Comparison of ENCODE assay signal across 23 cellular contexts in genomic region chr4:71599588-71599987, GRCh38.
"Had no signal": no experiment of that assay in that cellular context is flagged by ENCODE, and none has a peak within 500 bp of the region (broad histone marks: within the 10 kb centered on the region; RNA-seq: fewer than 3 reads in every experiment).

No MANE protein-coding gene starts in this region.

- FAIRE-seq: kidney, urothelium cell line had no signal

- ATAC-seq: heart right ventricle; mucosa of descending colon; naive thymus-derived CD8-positive, alpha-beta T cell; right cardiac atrium; sciatic nerve; stimulated activated effector memory CD8-positive, alpha-beta T cell treated with anti-CD3 and anti-CD28 coated beads, Interleukin-12 subunit alpha, Interleukin-12 subunit beta, amount 100 ng/mL, for 72 hours; upper lobe of right lung had no signal

- H3K9me3 ChIP-seq: heart right ventricle, left ventricle myocardium inferior, mucosa of descending colon, spleen, suprapubic skin, thoracic aorta, tibial artery, upper lobe of right lung had no signal

- H3K79me2 ChIP-seq: parathyroid adenoma had no signal

- H3K9ac ChIP-seq: parathyroid adenoma had no signal

- H2AFZ ChIP-seq: parathyroid adenoma had no signal

- H3K27ac ChIP-seq: heart right ventricle, left ventricle myocardium inferior, parathyroid adenoma, skin epidermis, spleen, suprapubic skin, thoracic aorta, tibial artery, upper lobe of right lung had no signal

- H3K4me1 ChIP-seq: heart right ventricle, left ventricle myocardium inferior, parathyroid adenoma, spleen, suprapubic skin, tibial artery, upper lobe of right lung had no signal

- DNase-seq: heart right ventricle; hippocampal formation; kidney; left ventricle myocardium inferior; midbrain; mucosa of descending colon; naive thymus-derived CD8-positive, alpha-beta T cell; nucleus accumbens; right cardiac atrium; spleen; stimulated activated CD4-positive, alpha-beta T cell treated with anti-CD3 and anti-CD28 coated beads, Interleukin-4, amount 100 ng/mL, for 24 hours; stimulated activated naive CD4-positive, alpha-beta T cell; tibial artery; trophoblast cell; upper lobe of right lung had no signal

- H3K27me3 ChIP-seq: heart right ventricle, spleen, tibial artery, upper lobe of right lung had no signal

- H3K4me3 ChIP-seq: heart right ventricle, left ventricle myocardium inferior, lung, mucosa of descending colon, skin epidermis, spleen, suprapubic skin, thoracic aorta, tibial artery, upper lobe of right lung had no signal

- H3K36me3 ChIP-seq: heart right ventricle, left ventricle myocardium inferior, spleen, suprapubic skin, thoracic aorta, tibial artery, upper lobe of right lung had no signal
